In genomic region chr20:4026093-4026601, GRCh38 we compare ENCODE assay signal across 9 cellular contexts. TPM values are rescaled to one million over a fixed set of nuclear protein-coding genes. Genes with fewer than 3 reads are reported as not detected.
DNase-seq lines count a peak whose midpoint lies in the region; ATAC-seq and FAIRE-seq lines count a peak whose summit lies in the region.
"Had no signal": no experiment of that assay in that cellular context is flagged by ENCODE, and none has a peak within 500 bp of the region (broad histone marks: within the 10 kb centered on the region; RNA-seq: fewer than 3 reads in every experiment).

No MANE protein-coding gene starts in this region.

- FAIRE-seq in small intestine (lab: Jason Lieb, UNC), result no peak

- H3K9me3 ChIP-seq in small intestine (ENCODE audit: control insufficient read depth, low read depth), result no peaks in the 10 kb centered on the region

- H3K36me3 ChIP-seq in small intestine (ENCODE audit: control insufficient read depth in 2 of 2, insufficient read depth in 2 of 2, low read length in 2 of 2), result no peaks in the 10 kb centered on the region

- peaks cover 0 to 8% of the 10 kb centered on the region in 2 donors for H3K4me1 ChIP-seq in small intestine (ENCODE audit: control insufficient read depth in 2 of 2, insufficient read depth in 1 of 2, low read depth in 1 of 2, low read length in 1 of 2)

- ATAC-seq in Right ventricle myocardium inferior, result peak; percentile 82
- ATAC-seq in HG03342 (IDR thresholded peaks at IDR 0.05; ENCODE audit: unreplicated experiment), result no peak
- no peak for ATAC-seq in GM21447 (IDR thresholded peaks at IDR 0.05; ENCODE audit: unreplicated experiment)

- no peak overlapping the region for H3K27ac ChIP-seq in small intestine (ENCODE audit: low read depth in 1 of 2, low read length in 1 of 2)

- intact Hi-C loops in Right ventricle myocardium inferior (cut with DNase I), result no loop called here
- intact Hi-C loops in cardiac septum (cut with DNase I), result no loop called here

- no peak overlapping the region for H3K4me3 ChIP-seq in small intestine (ENCODE audit: low read depth in 1 of 2, low read length in 2 of 2)

- WGBS in small intestine, 3 donors, result 65 to 76% (median 73%) methylated on average over 4 of the region's 4 CpGs

- no peaks in the 10 kb centered on the region for H3K27me3 ChIP-seq in small intestine (ENCODE audit: control insufficient read depth in 2 of 2, insufficient read depth in 2 of 2, low read length in 2 of 2)

- DNase-seq in Right ventricle myocardium inferior (ENCODE audit: missing footprints) (no peak), cardiac septum (ENCODE audit: low spot score) (no peak), amniotic epithelial cell (ENCODE audit: low read depth) (peak; percentile 89), iPS-NIHi11 (ENCODE audit: low spot score) (peak; percentile 53), cortex of kidney (lab: John Stamatoyannopoulos, UW) (no peak), small intestine (no peak)
- DNase-seq: CD4-positive, alpha-beta memory T cell had no signal

RNA-seq across cellular contexts. Expression of gene RNF24, which starts 10.8 kb away (rescaled TPM):
- total RNA-seq in Right ventricle myocardium inferior (7.4 TPM), cardiac septum (8.5 TPM)
- polyA plus RNA-seq in small intestine, result 1 to 10 TPM; 1.6 to 3.6 (median 2.0) TPM

Comparison
In these comparisons a context has a peak if more than half of its experiments do, and no peak if none do; other contexts are left out.
1. DNase-seq: peak in amniotic epithelial cell (single experiment) and iPS-NIHi11 (single experiment); none in Right ventricle myocardium inferior (single experiment), cardiac septum (single experiment), cortex of kidney (single experiment) and small intestine (single experiment).